ENCODE assay signal across 2 cellular contexts in the genomic region with DNA sequence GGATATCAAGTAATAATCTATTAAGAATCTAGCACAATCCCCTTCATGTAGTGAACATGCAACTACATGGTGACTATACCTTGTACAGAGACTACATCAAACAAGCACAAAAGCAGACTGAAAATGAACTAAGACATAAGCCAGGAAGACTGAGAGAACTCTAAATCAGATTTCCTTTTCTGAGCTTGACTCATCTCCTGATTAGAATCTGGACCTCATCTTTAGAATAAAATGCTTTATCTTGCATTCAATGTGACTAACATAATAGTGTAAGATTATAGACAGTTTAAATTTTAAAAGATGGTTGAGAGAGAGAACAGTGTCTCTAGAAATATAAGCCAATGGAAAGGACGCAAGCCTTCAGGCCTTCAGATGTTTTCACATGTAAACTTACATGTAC.
TF ChIP-seq lines count a peak whose summit lies in the region.

No MANE protein-coding gene starts in this region.

TF ChIP-seq in A549, 52 proteins besides CTCF, POLR2A, EP300 and RAD21:
- TF ChIP-seq, protein P1, sequence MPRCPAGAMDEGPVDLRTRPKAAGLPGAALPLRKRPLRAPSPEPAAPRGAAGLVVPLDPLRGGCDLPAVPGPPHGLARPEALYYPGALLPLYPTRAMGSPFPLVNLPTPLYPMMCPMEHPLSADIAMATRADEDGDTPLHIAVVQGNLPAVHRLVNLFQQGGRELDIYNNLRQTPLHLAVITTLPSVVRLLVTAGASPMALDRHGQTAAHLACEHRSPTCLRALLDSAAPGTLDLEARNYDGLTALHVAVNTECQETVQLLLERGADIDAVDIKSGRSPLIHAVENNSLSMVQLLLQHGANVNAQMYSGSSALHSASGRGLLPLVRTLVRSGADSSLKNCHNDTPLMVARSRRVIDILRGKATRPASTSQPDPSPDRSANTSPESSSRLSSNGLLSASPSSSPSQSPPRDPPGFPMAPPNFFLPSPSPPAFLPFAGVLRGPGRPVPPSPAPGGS (IDR thresholded peaks at IDR 0.05), result no peak
- TF ChIP-seq HOXA7 (CRISPR knock-in tag; IDR thresholded peaks at IDR 0.05) (no peak), FOSB (CRISPR knock-in tag; IDR thresholded peaks at IDR 0.05) (no peak), MAZ (IDR thresholded peaks at IDR 0.05; ENCODE audit: borderline replicate concordance, low read depth, low read length) (no peak), RNF2 (IDR thresholded peaks at IDR 0.05; ENCODE audit: borderline replicate concordance, low read depth) (no peak), SMC3 (IDR thresholded peaks at IDR 0.05) (no peak), TFCP2L1 (CRISPR knock-in tag; IDR thresholded peaks at IDR 0.05) (no peak), NPAS2 (CRISPR knock-in tag; IDR thresholded peaks at IDR 0.05; ENCODE audit: borderline replicate concordance) (no peak), MYC (IDR thresholded peaks at IDR 0.05; ENCODE audit: borderline replicate concordance, low read length) (no peak), SREBF2 (IDR thresholded peaks at IDR 0.05) (no peak)
- TF ChIP-seq, protein P2, sequence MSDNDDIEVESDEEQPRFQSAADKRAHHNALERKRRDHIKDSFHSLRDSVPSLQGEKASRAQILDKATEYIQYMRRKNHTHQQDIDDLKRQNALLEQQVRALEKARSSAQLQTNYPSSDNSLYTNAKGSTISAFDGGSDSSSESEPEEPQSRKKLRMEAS (IDR thresholded peaks at IDR 0.05), result no peak
- TF ChIP-seq, protein P3, sequence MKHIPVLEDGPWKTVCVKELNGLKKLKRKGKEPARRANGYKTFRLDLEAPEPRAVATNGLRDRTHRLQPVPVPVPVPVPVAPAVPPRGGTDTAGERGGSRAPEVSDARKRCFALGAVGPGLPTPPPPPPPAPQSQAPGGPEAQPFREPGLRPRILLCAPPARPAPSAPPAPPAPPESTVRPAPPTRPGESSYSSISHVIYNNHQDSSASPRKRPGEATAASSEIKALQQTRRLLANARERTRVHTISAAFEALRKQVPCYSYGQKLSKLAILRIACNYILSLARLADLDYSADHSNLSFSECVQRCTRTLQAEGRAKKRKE (CRISPR knock-in tag; IDR thresholded peaks at IDR 0.05; ENCODE audit: low read depth), result no peak

TF ChIP-seq in endothelial cell of umbilical vein, 7 proteins besides CTCF, POLR2A, EP300 and RAD21:
- TF ChIP-seq POLR2AphosphoS5 (IDR thresholded peaks at IDR 0.05; ENCODE audit: insufficient read depth, low read depth, low read length) (no peak), JUN (IDR thresholded peaks at IDR 0.05; ENCODE audit: borderline replicate concordance, insufficient read depth, insufficient read length, low read depth) (no peak), EZH2 (IDR thresholded peaks at IDR 0.05; ENCODE audit: borderline replicate concordance, low read depth, low read length, severe bottlenecking) (no peak), GATA2 (IDR thresholded peaks at IDR 0.05; ENCODE audit: insufficient read depth, insufficient read length, low read depth, low read length) (peak; percentile 62), MYC (IDR thresholded peaks at IDR 0.05; ENCODE audit: low read depth, low read length) (no peak), FOS (IDR thresholded peaks at IDR 0.05; ENCODE audit: borderline replicate concordance, insufficient read depth, low read length) (peak; percentile 30)
- TF ChIP-seq, protein P2 (IDR thresholded peaks at IDR 0.05; ENCODE audit: insufficient read depth, insufficient read length), result no peak
